ENCODE assay signal across 1 cellular context in genomic region chr3:48429416-48430358, GRCh38.
TF ChIP-seq lines count a peak whose summit lies in the region.

Gene PLXNB1 (minus strand): TSS chr3:48430086. CDS start chr3:48424611, 5,475 bp downstream.

TF ChIP-seq in K562, 482 proteins besides CTCF, POLR2A, EP300 and RAD21 (continued from another document and continues in another):
- TF ChIP-seq HMBOX1 (IDR thresholded peaks at IDR 0.05): no peak
- TF ChIP-seq KDM4B (IDR thresholded peaks at IDR 0.05; ENCODE audit: borderline replicate concordance in 2 of 2, low read depth in 1 of 2): no peak
- peak; percentile 14 for TF ChIP-seq TAF1 (IDR thresholded peaks at IDR 0.05; ENCODE audit: control insufficient read depth, extremely low read depth, insufficient read depth, low read length, severe bottlenecking)
- peak; percentile 44; the same call in 1 of the 2 replicates for TF ChIP-seq CREM (IDR thresholded peaks at IDR 0.05; ENCODE audit: low read depth)
- TF ChIP-seq ZFX (CRISPR knock-in tag; IDR thresholded peaks at IDR 0.05): peak; percentile 26; the same call in 1 of the 2 replicates
- peak; percentile 79 for TF ChIP-seq RBBP5 (IDR thresholded peaks at IDR 0.05; ENCODE audit: borderline replicate concordance, insufficient read depth, low read length, poor library complexity, severe bottlenecking)
- TF ChIP-seq HNRNPUL1 (IDR thresholded peaks at IDR 0.05; ENCODE audit: low read length): no peak
- no peak for TF ChIP-seq TSHZ1 (CRISPR knock-in tag; IDR thresholded peaks at IDR 0.05)
- TF ChIP-seq RBM22 (IDR thresholded peaks at IDR 0.05; ENCODE audit: low read depth, low read length, poor library complexity, severe bottlenecking): peak; percentile 44
- peak in 1 of 2 experiments; percentile 55; a peak in 1 of 4 replicates for TF ChIP-seq HDAC1 (IDR thresholded peaks at IDR 0.05)
- TF ChIP-seq KDM1A (IDR thresholded peaks at IDR 0.05): no peak
- TF ChIP-seq CXXC5 (CRISPR knock-in tag; IDR thresholded peaks at IDR 0.05): peak; percentile 42; the same call in 1 of the 2 replicates
- TF ChIP-seq SIN3A (IDR thresholded peaks at IDR 0.05; ENCODE audit: borderline replicate concordance in 2 of 2, control insufficient read depth in 1 of 2, low read depth in 2 of 2, low read length in 2 of 2): peak in 1 of 2 experiments; percentile 25; a peak in 1 of 4 replicates
- TF ChIP-seq TBP (optimal IDR thresholded peaks at IDR 0.05; ENCODE audit: low read depth, low read length): no peak
- peak; percentile 40; the same call in 1 of the 2 replicates for TF ChIP-seq ATF3 (IDR thresholded peaks at IDR 0.05)
- no peak for TF ChIP-seq ATF3 (CRISPR knock-in tag; conservative IDR thresholded peaks at IDR 0.05)
- 0 out of 2 replicates have a peak, but pooled peaks have one; percentile 52 for TF ChIP-seq ETV5 (CRISPR knock-in tag; IDR thresholded peaks at IDR 0.05; ENCODE audit: low read depth)
- no peak for TF ChIP-seq SMARCC2 (IDR thresholded peaks at IDR 0.05; ENCODE audit: low read depth)
- peak; percentile 67 for TF ChIP-seq GABPB1 (CRISPR knock-in tag; IDR thresholded peaks at IDR 0.05)
- TF ChIP-seq KLF10 (CRISPR knock-in tag; IDR thresholded peaks at IDR 0.05): no peak
- no peak for TF ChIP-seq PCBP1 (IDR thresholded peaks at IDR 0.05; ENCODE audit: low read depth, low read length, poor library complexity, severe bottlenecking)
- no peak for TF ChIP-seq NR2C2 (CRISPR knock-in tag; IDR thresholded peaks at IDR 0.05)
- TF ChIP-seq NR2C2 (tag; IDR thresholded peaks at IDR 0.05): peak; percentile 41; the same call in 1 of the 2 replicates
- no peak for TF ChIP-seq CBFB (CRISPR knock-in tag; IDR thresholded peaks at IDR 0.05)
- no peak for TF ChIP-seq HDAC8 (tag; IDR thresholded peaks at IDR 0.05)
- peak; percentile 51; the same call in 1 of the 2 replicates for TF ChIP-seq ELF1 (tag; IDR thresholded peaks at IDR 0.05)
- no peak for TF ChIP-seq HBP1 (CRISPR knock-in tag; IDR thresholded peaks at IDR 0.05)
- TF ChIP-seq RCOR1 (IDR thresholded peaks at IDR 0.05; ENCODE audit: borderline replicate concordance in 1 of 2, low read depth in 2 of 2, low read length in 2 of 2): 0 out of 4 replicates have a peak, but pooled peaks of 1 of the 2 experiments have one; percentile 4
- TF ChIP-seq PRPF4 (IDR thresholded peaks at IDR 0.05; ENCODE audit: insufficient read depth, low read depth, low read length, poor library complexity, severe bottlenecking): no peak
- peak; percentile 18 for TF ChIP-seq KDM5B (IDR thresholded peaks at IDR 0.05; ENCODE audit: insufficient replicate concordance, low read depth, low read length)
- no peak for TF ChIP-seq ZNF695 (CRISPR knock-in tag; IDR thresholded peaks at IDR 0.05)
- TF ChIP-seq RHOXF2B (CRISPR knock-in tag; conservative IDR thresholded peaks at IDR 0.05): no peak
- TF ChIP-seq ZBTB1 (CRISPR knock-in tag; IDR thresholded peaks at IDR 0.05; ENCODE audit: borderline replicate concordance, low read depth): no peak
- no peak for TF ChIP-seq PURB (CRISPR knock-in tag; IDR thresholded peaks at IDR 0.05; ENCODE audit: low read depth)
- TF ChIP-seq ZSCAN29 (IDR thresholded peaks at IDR 0.05): no peak
- no peak for TF ChIP-seq ZKSCAN8 (CRISPR knock-in tag; IDR thresholded peaks at IDR 0.05)
- no peak for TF ChIP-seq NR1H2 (CRISPR knock-in tag; IDR thresholded peaks at IDR 0.05)
- TF ChIP-seq PHF8 (IDR thresholded peaks at IDR 0.05; ENCODE audit: borderline replicate concordance, low read length): peak; percentile 40; the same call in 1 of the 2 replicates
- TF ChIP-seq BRF2 (IDR thresholded peaks at IDR 0.05; ENCODE audit: borderline replicate concordance, insufficient read depth, insufficient read length): no peak
- TF ChIP-seq ARNT (IDR thresholded peaks at IDR 0.05): no peak
- peak; percentile 74 to 94 for TF ChIP-seq MAZ (CRISPR knock-in tag; conservative IDR thresholded peaks at IDR 0.05 in 1 of 2, IDR thresholded peaks at IDR 0.05 in 1 of 2)
- no peak for TF ChIP-seq ZNF280A (IDR thresholded peaks at IDR 0.05; ENCODE audit: low read depth, partially characterized antibody)
- TF ChIP-seq ZNF3 (CRISPR knock-in tag; IDR thresholded peaks at IDR 0.05): no peak
- no peak for TF ChIP-seq GTF2A2 (tag; IDR thresholded peaks at IDR 0.05)
- TF ChIP-seq TEAD1 (CRISPR knock-in tag; IDR thresholded peaks at IDR 0.05): no peak
- TF ChIP-seq MBD1 (CRISPR knock-in tag; IDR thresholded peaks at IDR 0.05): no peak
- no peak for TF ChIP-seq E2F3 (CRISPR knock-in tag; IDR thresholded peaks at IDR 0.05)
- TF ChIP-seq CHD2 (IDR thresholded peaks at IDR 0.05; ENCODE audit: low read depth, low read length): no peak
- 0 out of 2 replicates have a peak, but pooled peaks have one; percentile 46 for TF ChIP-seq DPF2 (IDR thresholded peaks at IDR 0.05)
- TF ChIP-seq YY1 (IDR thresholded peaks at IDR 0.05; ENCODE audit: borderline replicate concordance in 1 of 3, control insufficient read depth in 1 of 3, extremely low read depth in 1 of 3, insufficient read depth in 3 of 3, insufficient read length in 1 of 3, insufficient replicate concordance in 2 of 3, low read depth in 1 of 3, low read length in 2 of 3): peak in 1 of 3 experiments; percentile 23
- TF ChIP-seq SETDB1 (IDR thresholded peaks at IDR 0.05; ENCODE audit: low read length): no peak
- TF ChIP-seq NFE2L1 (tag; IDR thresholded peaks at IDR 0.05; ENCODE audit: borderline replicate concordance, low read depth): no peak
- peak; percentile 38 for TF ChIP-seq CCNT2 (IDR thresholded peaks at IDR 0.05; ENCODE audit: borderline replicate concordance, extremely low read depth, insufficient read length, low read depth, low read length)
- no peak for TF ChIP-seq ATF1 (CRISPR knock-in tag; IDR thresholded peaks at IDR 0.05)
- TF ChIP-seq ATF1 (tag; IDR thresholded peaks at IDR 0.05): peak; percentile 22; the same call in 1 of the 2 replicates
- no peak for TF ChIP-seq ARID3B (CRISPR knock-in tag; IDR thresholded peaks at IDR 0.05; ENCODE audit: borderline replicate concordance)
- TF ChIP-seq SUPT5H (IDR thresholded peaks at IDR 0.05): peak; percentile 40; the same call in 1 of the 2 replicates
- peak; percentile 37; the same call in 1 of the 2 replicates for TF ChIP-seq JUND (IDR thresholded peaks at IDR 0.05; ENCODE audit: borderline replicate concordance, low read depth, low read length)
- TF ChIP-seq JUND (tag; IDR thresholded peaks at IDR 0.05; ENCODE audit: borderline replicate concordance, low read depth, low read length): no peak
